22 cellular contexts compared by ENCODE assay signal in the genomic region with DNA sequence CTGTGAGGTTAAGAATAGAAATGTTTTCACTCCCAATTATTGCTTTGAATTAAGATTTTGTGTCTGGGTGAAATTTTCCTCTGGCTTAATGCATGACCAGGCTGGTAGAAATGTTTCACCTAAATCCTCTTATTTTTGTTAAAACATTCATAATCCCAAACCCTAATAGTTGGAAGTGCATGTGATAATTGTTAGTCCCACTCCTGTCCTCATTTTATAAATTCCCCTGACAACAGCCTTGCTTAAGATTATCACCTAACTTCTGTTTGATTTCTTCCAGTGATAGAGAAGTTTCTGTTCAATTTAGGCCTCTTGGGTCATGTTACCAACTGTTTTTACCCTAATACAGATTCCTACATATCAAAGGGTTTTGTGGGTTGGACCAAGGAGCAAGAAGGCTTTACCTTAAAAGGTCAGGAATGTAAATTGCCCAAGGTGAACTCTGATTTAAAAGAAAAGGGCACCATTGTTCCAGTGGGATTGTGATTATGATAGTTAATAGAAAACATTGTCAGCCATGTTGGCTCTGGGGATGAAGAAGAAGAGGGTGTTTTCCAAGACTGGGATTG.
DNase-seq lines count a peak whose midpoint lies in the region; ATAC-seq and TF ChIP-seq lines count a peak whose summit lies in the region.
"Had no signal": no experiment of that assay in that cellular context is flagged by ENCODE, and none has a peak within 500 bp of the region (broad histone marks: within the 10 kb centered on the region; RNA-seq: fewer than 3 reads in every experiment).

No MANE protein-coding gene starts in this region.

- H3K27me3 ChIP-seq in ACC112 (ENCODE audit: insufficient read depth, low read length) (no peaks in the 10 kb centered on the region), endodermal cell (ENCODE audit: control insufficient read depth, insufficient read depth, low read length, poor library complexity, severe bottlenecking) (no peaks in the 10 kb centered on the region), BE2C (no peaks in the 10 kb centered on the region)
- H3K27me3 ChIP-seq: SJSA1, vagina had no signal

- H3K36me3 ChIP-seq in ACC112 (ENCODE audit: insufficient read depth, low read length): no peaks in the 10 kb centered on the region
- no peaks in the 10 kb centered on the region for H3K36me3 ChIP-seq in endodermal cell (ENCODE audit: control insufficient read depth, insufficient read depth, low read length)
- no peaks in the 10 kb centered on the region for H3K36me3 ChIP-seq in BE2C
- H3K36me3 ChIP-seq: SJSA1, vagina had no signal

- DNase-seq in LHCN-M2 (ENCODE audit: low read depth): peak; percentile 48
- no peak for DNase-seq in endodermal cell
- DNase-seq in myocyte (ENCODE audit: low read depth): peak; percentile 61
- no peak for DNase-seq in BE2C
- DNase-seq in GM10248 (ENCODE audit: extremely low spot score): no peak
- DNase-seq: activated CD4-positive, alpha-beta T cell treated with anti-CD3 and anti-CD28 coated beads, Interleukin-2, amount 50 U/mL, for 4 hours; activated naive CD4-positive, alpha-beta T cell treated with Interleukin-2 at 50 U/mL for 16 hours; amygdala; C1 segment of cervical spinal cord; cerebellar nuclear complex; effector CD4-positive, alpha-beta T cell; natural killer cell; NCI-H1092 treated with DMSO at 0.1 percent for 48 hours; NCI-H526 had no signal

- no peaks in the 10 kb centered on the region for H3K9me3 Mint-ChIP-seq in endodermal cell
- H3K9me3 Mint-ChIP-seq: memory B cell; natural killer cell; T-helper 1 cell treated with Interleukin-12 subunit alpha and Interleukin-12 subunit beta and Interleukin-4 antibody, amounts not matched to agents 30 μg/mL and 1 μg/mL, for 36 hours had no signal

- POLR2A ChIA-PET in GM10248 (lab: Yijun Ruan, JAX): no interaction called here

- CTCF ChIA-PET in GM10248 (lab: Yijun Ruan, JAX): no interaction called here

- H3K27ac Mint-ChIP-seq in endodermal cell: peak overlapping the region; percentile 12
- H3K27ac Mint-ChIP-seq: memory B cell; natural killer cell; T-helper 1 cell treated with Interleukin-12 subunit alpha and Interleukin-12 subunit beta and Interleukin-4 antibody, amounts not matched to agents 30 μg/mL and 1 μg/mL, for 36 hours had no signal

- H3K36me3 Mint-ChIP-seq in endodermal cell (ENCODE audit: low read depth): no peaks in the 10 kb centered on the region
- H3K36me3 Mint-ChIP-seq: memory B cell, natural killer cell had no signal

- H3K9ac ChIP-seq in endodermal cell (ENCODE audit: extremely low read depth, low read length, poor library complexity, severe bottlenecking): no peak overlapping the region

- H3K4me1 ChIP-seq in ACC112 (ENCODE audit: control insufficient read depth, insufficient read depth, low read length, unreplicated experiment): peaks cover 20% of the 10 kb centered on the region
- H3K4me1 ChIP-seq in endodermal cell (ENCODE audit: control insufficient read depth, insufficient read depth, low read length): no peaks in the 10 kb centered on the region
- H3K4me1 ChIP-seq in BE2C: no peaks in the 10 kb centered on the region

- H3K4me3 ChIP-seq in ACC112 (ENCODE audit: low read depth, low read length) (no peak overlapping the region), endodermal cell (ENCODE audit: low read length) (no peak overlapping the region), BE2C (ENCODE audit: low read depth, low read length) (no peak overlapping the region)
- H3K4me3 ChIP-seq: SJSA1, vagina had no signal

- peak overlapping the region; percentile 32 for H3K27ac ChIP-seq in ACC112 (ENCODE audit: low read depth, low read length)
- no peak overlapping the region for H3K27ac ChIP-seq in endodermal cell (ENCODE audit: low read depth, low read length)
- H3K27ac ChIP-seq: SJSA1, vagina, VCaP had no signal

- TF ChIP-seq CTCF in endodermal cell (conservative IDR thresholded peaks at IDR 0.05) (no peak), BE2C (IDR thresholded peaks at IDR 0.05; ENCODE audit: low read depth, low read length) (no peak), GM10248 (IDR thresholded peaks at IDR 0.05; ENCODE audit: control extremely low read depth, extremely low read depth, low read depth, missing control alignments) (no peak)

- no peak for ATAC-seq in GM19467 (IDR thresholded peaks at IDR 0.05; ENCODE audit: unreplicated experiment)
- ATAC-seq in GM21825 (IDR thresholded peaks at IDR 0.05; ENCODE audit: unreplicated experiment): no peak
- ATAC-seq: natural killer cell had no signal

- no peaks in the 10 kb centered on the region for H3K79me2 ChIP-seq in ACC112 (ENCODE audit: control insufficient read depth, insufficient read depth, low read length, unreplicated experiment)

- no peak overlapping the region for H2AFZ ChIP-seq in ACC112 (ENCODE audit: low read length, unreplicated experiment)

- H3K27me3 Mint-ChIP-seq in endodermal cell (ENCODE audit: insufficient read depth): no peaks in the 10 kb centered on the region
- H3K27me3 Mint-ChIP-seq: memory B cell had no signal

- no peak overlapping the region for H3K4me3 Mint-ChIP-seq in endodermal cell
- H3K4me3 Mint-ChIP-seq: memory B cell; natural killer cell; T-helper 1 cell treated with Interleukin-12 subunit alpha and Interleukin-12 subunit beta and Interleukin-4 antibody, amounts not matched to agents 30 μg/mL and 1 μg/mL, for 36 hours had no signal

- H3K4me1 Mint-ChIP-seq in endodermal cell: peaks cover 7% of the 10 kb centered on the region
- H3K4me1 Mint-ChIP-seq: memory B cell, natural killer cell had no signal

- H3K9me3 ChIP-seq in endodermal cell (ENCODE audit: control insufficient read depth, low read length): no peaks in the 10 kb centered on the region
- H3K9me3 ChIP-seq in BE2C: no peaks in the 10 kb centered on the region
- H3K9me3 ChIP-seq: SJSA1, vagina had no signal

Comparison
In these comparisons a context has a peak if more than half of its experiments do, and no peak if none do; other contexts are left out.
1. DNase-seq: peak in LHCN-M2 (single experiment) and myocyte (single experiment); none in endodermal cell (single experiment), BE2C (single experiment) and GM10248 (single experiment).